ENCODE assay signal across 11 cellular contexts in genomic region chr18:73980289-73980979, GRCh38.
DNase-seq lines count a peak whose midpoint lies in the region; ATAC-seq and TF ChIP-seq lines count a peak whose summit lies in the region.
"Had no signal": no experiment of that assay in that cellular context is flagged by ENCODE, and none has a peak within 500 bp of the region (broad histone marks: within the 10 kb centered on the region; RNA-seq: fewer than 3 reads in every experiment).

No MANE protein-coding gene starts in this region.

- no peak for TF ChIP-seq EP300 in Ishikawa (IDR thresholded peaks at IDR 0.05; ENCODE audit: borderline replicate concordance)

- TF ChIP-seq POLR2A in vagina (IDR thresholded peaks at IDR 0.05): no peak

- peaks cover 16% of the 10 kb centered on the region for H3K4me1 Mint-ChIP-seq in Calu3 (ENCODE audit: low read depth, unreplicated experiment)
- H3K4me1 Mint-ChIP-seq in activated naive CD4-positive, alpha-beta T cell treated with anti-CD3 and anti-CD28 coated beads for 36 hours (ENCODE audit: low read depth): no peaks in the 10 kb centered on the region

- H3K27me3 ChIP-seq in left lung (no peaks in the 10 kb centered on the region), vagina (no peaks in the 10 kb centered on the region)

- TF ChIP-seq CTCF in Calu3 (IDR thresholded peaks at IDR 0.05; ENCODE audit: unreplicated experiment) (peak; percentile 86), VCaP (conservative IDR thresholded peaks at IDR 0.05) (peak; percentile 79), left lung (IDR thresholded peaks at IDR 0.05) (no peak), vagina (IDR thresholded peaks at IDR 0.05) (no peak)

- H3K27ac ChIP-seq in VCaP (no peak overlapping the region), left lung (no peak overlapping the region), vagina (no peak overlapping the region)
- H3K27ac ChIP-seq: HL-60, parathyroid adenoma had no signal

- H3K4me1 ChIP-seq in left lung (no peaks in the 10 kb centered on the region), vagina (no peaks in the 10 kb centered on the region)
- H3K4me1 ChIP-seq: parathyroid adenoma had no signal

- peak; percentile 66 for TF ChIP-seq RAD21 in Ishikawa (IDR thresholded peaks at IDR 0.05; ENCODE audit: low read depth)

- CTCF ChIA-PET in Calu3 (lab: Charles Lee): interaction anchor here (0.8 to 1.5 kb wide), 2 partner anchors 72 to 1218 kb away, joined by 4 read pairs; no protein-coding TSS in a partner anchor
- CTCF ChIA-PET in activated naive CD4-positive, alpha-beta T cell treated with anti-CD3 and anti-CD28 coated beads for 36 hours (lab: Charles Lee): interaction anchor here (0.5 to 0.8 kb wide), 2 partner anchors 33 to 114 kb away, joined by 4 to 5 read pairs; no protein-coding TSS in a partner anchor

- no TSS peak for BruUV-seq in Calu3 (replicated peaks; lab: Mats Ljungman, UMichigan)

- peak overlapping the region; percentile 9 for H3K27ac Mint-ChIP-seq in Calu3 (ENCODE audit: unreplicated experiment)
- no peak overlapping the region for H3K27ac Mint-ChIP-seq in activated naive CD4-positive, alpha-beta T cell treated with anti-CD3 and anti-CD28 coated beads for 36 hours

- H3K36me3 ChIP-seq in left lung (no peaks in the 10 kb centered on the region), vagina (no peaks in the 10 kb centered on the region)

- peak; percentile 67 for DNase-seq in Calu3
- DNase-seq in iris pigment epithelial cell (ENCODE audit: low read depth): peak; percentile 10
- no peak for DNase-seq in activated naive CD4-positive, alpha-beta T cell treated with anti-CD3 and anti-CD28 coated beads for 36 hours
- no peak for DNase-seq in left lung
- no peak for DNase-seq in vagina (ENCODE audit: extremely low spot score in 2 of 2)
- DNase-seq: stimulated activated naive CD4-positive, alpha-beta T cell had no signal

- no peak for ATAC-seq in GM19467 (IDR thresholded peaks at IDR 0.05; ENCODE audit: unreplicated experiment)
- no peak for ATAC-seq in left lung

- H3K4me3 ChIP-seq in left lung (no peak overlapping the region), vagina (no peak overlapping the region)

- H3K4me3 Mint-ChIP-seq in Calu3 (ENCODE audit: low read depth, unreplicated experiment): no peak overlapping the region
- H3K4me3 Mint-ChIP-seq in activated naive CD4-positive, alpha-beta T cell treated with anti-CD3 and anti-CD28 coated beads for 36 hours: no peak overlapping the region

- no peaks in the 10 kb centered on the region for H3K36me3 Mint-ChIP-seq in Calu3 (ENCODE audit: insufficient read depth, unreplicated experiment)
- H3K36me3 Mint-ChIP-seq in activated naive CD4-positive, alpha-beta T cell treated with anti-CD3 and anti-CD28 coated beads for 36 hours (ENCODE audit: low read depth): no peaks in the 10 kb centered on the region

- H3K27me3 Mint-ChIP-seq in Calu3 (ENCODE audit: unreplicated experiment): no peaks in the 10 kb centered on the region
- H3K27me3 Mint-ChIP-seq in activated naive CD4-positive, alpha-beta T cell treated with anti-CD3 and anti-CD28 coated beads for 36 hours (ENCODE audit: low read depth): peaks cover 2% of the 10 kb centered on the region

- H3K9me3 ChIP-seq in left lung: no peaks in the 10 kb centered on the region
- H3K9me3 ChIP-seq in vagina: no peaks in the 10 kb centered on the region

- intact Hi-C loops in Calu3 (cut with micrococcal nuclease; ENCODE audit: unreplicated experiment) (loop anchor here (5.0 to 10.0 kb wide), 2 partner anchors 86 to 133 kb away; no protein-coding TSS in a partner anchor), left lung (cut with DNase I) (no loop called here), vagina (cut with DNase I) (no loop called here)
- intact Hi-C loops in activated naive CD4-positive, alpha-beta T cell treated with anti-CD3 and anti-CD28 coated beads for 36 hours (cut with micrococcal nuclease): no loop called here

- H3K9me3 Mint-ChIP-seq in Calu3 (ENCODE audit: low read depth, unreplicated experiment): no peaks in the 10 kb centered on the region
- no peaks in the 10 kb centered on the region for H3K9me3 Mint-ChIP-seq in activated naive CD4-positive, alpha-beta T cell treated with anti-CD3 and anti-CD28 coated beads for 36 hours

TF ChIP-seq in Ishikawa, 13 proteins besides CTCF, POLR2A, EP300 and RAD21:
- TF ChIP-seq TCF12 (IDR thresholded peaks at IDR 0.05; ENCODE audit: low read depth): no peak
- TF ChIP-seq ZBTB7A (IDR thresholded peaks at IDR 0.05; ENCODE audit: low read depth): no peak
- TF ChIP-seq EGR1 (IDR thresholded peaks at IDR 0.05): no peak
- TF ChIP-seq CEBPB (IDR thresholded peaks at IDR 0.05): no peak
- TF ChIP-seq FOXM1 (IDR thresholded peaks at IDR 0.05; ENCODE audit: borderline replicate concordance, low read depth): no peak
- TF ChIP-seq NFIC (IDR thresholded peaks at IDR 0.05): no peak
- TF ChIP-seq CREB1 (IDR thresholded peaks at IDR 0.05; ENCODE audit: low read depth): no peak
- TF ChIP-seq MAX (IDR thresholded peaks at IDR 0.05): no peak
- TF ChIP-seq REST (IDR thresholded peaks at IDR 0.05; ENCODE audit: low read depth): no peak
- TF ChIP-seq USF1 (IDR thresholded peaks at IDR 0.05): no peak
- TF ChIP-seq YY1 (IDR thresholded peaks at IDR 0.05; ENCODE audit: low read depth): no peak
- TF ChIP-seq TEAD4 (IDR thresholded peaks at IDR 0.05): no peak
- TF ChIP-seq TAF1 (IDR thresholded peaks at IDR 0.05; ENCODE audit: low read depth): no peak

Comparison
In these comparisons a context has a peak if more than half of its experiments do, and no peak if none do; other contexts are left out.
1. DNase-seq: peak in Calu3 (single experiment) and iris pigment epithelial cell (single experiment); none in activated naive CD4-positive, alpha-beta T cell treated with anti-CD3 and anti-CD28 coated beads for 36 hours (single experiment), left lung (0 of 2) and vagina (0 of 2).
2. CTCF ChIP-seq: peak in Calu3 (single experiment) and VCaP (single experiment); none in left lung (0 of 2) and vagina (0 of 3).